ENCODE assay signal across 8 cellular contexts in the genomic region with DNA sequence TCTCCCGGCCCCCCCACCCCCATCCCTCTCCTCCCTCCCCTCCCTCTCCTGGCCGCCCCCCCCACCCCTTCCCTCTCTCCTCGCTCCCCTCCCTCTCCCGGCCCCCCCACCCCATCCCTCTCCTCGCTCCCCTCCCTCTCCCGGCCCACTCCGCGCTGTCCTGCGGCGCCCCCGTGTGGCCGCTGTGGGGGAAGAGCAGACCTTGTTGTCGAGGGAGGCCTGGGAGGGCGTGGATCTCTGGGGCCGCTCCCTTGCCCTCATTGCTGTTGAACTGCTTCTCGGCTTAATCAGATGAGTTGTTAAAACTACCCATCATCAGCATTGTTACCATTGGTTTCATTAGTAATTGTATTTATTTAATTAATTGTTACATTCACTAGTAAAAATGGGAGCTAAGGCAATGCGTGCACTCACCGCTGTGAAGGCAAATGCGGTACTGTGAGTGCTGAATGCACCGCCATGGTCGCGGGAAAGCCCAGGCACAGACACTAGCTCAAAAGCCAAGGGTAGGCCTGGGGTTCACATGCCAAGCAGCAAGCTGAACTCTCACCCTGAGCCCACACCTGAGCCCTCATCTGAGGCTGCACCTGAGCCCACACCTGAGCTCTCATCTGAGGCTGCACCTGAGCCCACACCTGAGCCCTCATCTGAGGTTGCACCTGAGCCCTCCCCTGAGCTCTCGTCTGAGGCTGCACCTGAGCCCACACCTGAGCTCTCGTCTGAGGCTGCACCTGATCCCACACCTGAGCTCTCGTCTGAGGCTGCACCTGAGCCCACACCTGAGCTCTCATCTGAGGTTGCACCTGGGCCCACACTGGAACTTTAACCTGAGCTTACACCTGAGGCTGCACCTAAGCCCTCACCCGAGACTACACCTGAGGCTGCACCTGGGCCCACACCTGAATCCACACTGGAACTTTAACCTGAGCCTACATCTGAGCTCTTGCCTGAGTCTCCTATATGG. TPM values are rescaled to one million over a fixed set of nuclear protein-coding genes. Genes with fewer than 3 reads are reported as not detected.
DNase-seq lines count a peak whose midpoint lies in the region; ATAC-seq and TF ChIP-seq lines count a peak whose summit lies in the region.

No MANE protein-coding gene starts in this region.

- WGBS in right lobe of liver (ENCODE audit: insufficient coverage, low coverage, low lambda C conversion rate, missing lambda C conversion rate) = 24% methylated on average over 22 of the region's 26 CpGs

- peaks cover 4% of the 10 kb centered on the region for H3K36me3 Mint-ChIP-seq in activated CD4-positive, alpha-beta T cell treated with anti-CD3 and anti-CD28 coated beads for 36 hours (ENCODE audit: low read depth)

- H3K4me3 ChIP-seq in right lobe of liver = no peak overlapping the region

- DNase-seq in NK-92 treated with Interleukin-12 subunit alpha and Interleukin-12 subunit beta, amount 100 ng/mL, for 24 hours (lab: John Stamatoyannopoulos, UW) = peak; percentile 40
- DNase-seq in NK-92 (lab: John Stamatoyannopoulos, UW; ENCODE audit: unreplicated experiment) (no peak), NCI-H226 (peak; percentile 64), cerebellar cortex (ENCODE audit: low spot score) (peak; percentile 72), right lobe of liver (peak in 1 of 3 donors; percentile 70)
- peak; percentile 88 for DNase-seq in activated CD4-positive, alpha-beta T cell treated with anti-CD3 and anti-CD28 coated beads for 36 hours
- peak; percentile 54 for DNase-seq in stimulated activated CD8-positive, alpha-beta memory T cell treated with anti-CD3 and anti-CD28 coated beads, Interleukin-12 subunit alpha, Interleukin-12 subunit beta, amount 100 ng/mL, for 1 hour (ENCODE audit: low read depth)

- peak; percentile 21 for ATAC-seq in activated CD4-positive, alpha-beta T cell treated with anti-CD3 and anti-CD28 coated beads for 36 hours
- peak in 1 of 4 donors; percentile 10 for ATAC-seq in right lobe of liver
- ATAC-seq in GM21619 (IDR thresholded peaks at IDR 0.05; ENCODE audit: unreplicated experiment) = no peak

- no peaks in the 10 kb centered on the region for H3K9me3 ChIP-seq in right lobe of liver

- no peak overlapping the region for H3K27ac Mint-ChIP-seq in activated CD4-positive, alpha-beta T cell treated with anti-CD3 and anti-CD28 coated beads for 36 hours

- no peaks in the 10 kb centered on the region for H3K9me3 Mint-ChIP-seq in activated CD4-positive, alpha-beta T cell treated with anti-CD3 and anti-CD28 coated beads for 36 hours (ENCODE audit: low read depth)

- peak; percentile 51 to 64 (median 59) for TF ChIP-seq CTCF in right lobe of liver (IDR thresholded peaks at IDR 0.05)

- no peaks in the 10 kb centered on the region for H3K27me3 ChIP-seq in right lobe of liver

- intact Hi-C loops in activated CD4-positive, alpha-beta T cell treated with anti-CD3 and anti-CD28 coated beads for 36 hours (cut with DNase I, micrococcal nuclease) = loop anchor here in 1 of 2 experiments (1.0 to 5.0 kb wide), 3 partner anchors 242 to 1026 kb away; no protein-coding TSS in a partner anchor
- intact Hi-C loops in right lobe of liver (cut with DNase I) = no loop called here

- H3K4me1 ChIP-seq in right lobe of liver = peaks cover 0 to 7% (median 2%) of the 10 kb centered on the region in 4 donors

- POLR2A ChIA-PET in activated CD4-positive, alpha-beta T cell treated with anti-CD3 and anti-CD28 coated beads for 36 hours (lab: Charles Lee) = interaction anchor here (0.7 to 0.8 kb wide), 3 partner anchors 10 to 192 kb away, joined by 3 to 4 read pairs (median 4); partner anchors contain the start of gene DTYMK

- no peak overlapping the region for H3K4me3 Mint-ChIP-seq in activated CD4-positive, alpha-beta T cell treated with anti-CD3 and anti-CD28 coated beads for 36 hours

- no peak overlapping the region for H3K27ac ChIP-seq in right lobe of liver

- H3K36me3 ChIP-seq in right lobe of liver = no peaks in the 10 kb centered on the region

- no peaks in the 10 kb centered on the region for H3K27me3 Mint-ChIP-seq in activated CD4-positive, alpha-beta T cell treated with anti-CD3 and anti-CD28 coated beads for 36 hours

- H3K4me1 Mint-ChIP-seq in activated CD4-positive, alpha-beta T cell treated with anti-CD3 and anti-CD28 coated beads for 36 hours = peaks cover 26% of the 10 kb centered on the region

- CTCF ChIA-PET in activated CD4-positive, alpha-beta T cell treated with anti-CD3 and anti-CD28 coated beads for 36 hours (lab: Charles Lee) = interaction anchor here (0.6 to 4.0 kb wide), 26 partner anchors 11 to 247 kb away, joined by 3 to 33 read pairs (median 4); partner anchors contain the start of genes D2HGDH, DTYMK, ING5 and RTP5

- TF ChIP-seq POLR2A in right lobe of liver (IDR thresholded peaks at IDR 0.05) = no peak

RNA-seq across cellular contexts. Expression of gene RTP5, which starts 8.8 kb away (rescaled TPM):
- total RNA-seq in activated CD4-positive, alpha-beta T cell treated with anti-CD3 and anti-CD28 coated beads for 36 hours = under 1 TPM in 1 of 2 experiments, not detected in 1; 0.07 TPM
- total RNA-seq in right lobe of liver = not detected

RNA-seq across cellular contexts. Expression of gene PDCD1, which starts 19.6 kb away (rescaled TPM):
- total RNA-seq in activated CD4-positive, alpha-beta T cell treated with anti-CD3 and anti-CD28 coated beads for 36 hours = 10 to 100 TPM; 33.2 to 37.2 TPM
- under 1 TPM in 3 of 6 experiments, not detected in 3; 0.19 to 0.61 (median 0.20) TPM for total RNA-seq in right lobe of liver

Comparison
In these comparisons a context has a peak if more than half of its experiments do, and no peak if none do; other contexts are left out.
1. RNA of gene PDCD1, which starts 19.6 kb away (total RNA-seq): 33.2 to 37.2 TPM in activated CD4-positive, alpha-beta T cell treated with anti-CD3 and anti-CD28 coated beads for 36 hours; 0.19 to 0.61 TPM in right lobe of liver; every median in the first group is over 10 times any median in the second.